Comparison of ENCODE assay signal across 14 cellular contexts in genomic region chr1:214259353-214259982, GRCh38. TPM values are rescaled to one million over a fixed set of nuclear protein-coding genes. Genes with fewer than 3 reads are reported as not detected.
DNase-seq lines count a peak whose midpoint lies in the region; ATAC-seq, FAIRE-seq and TF ChIP-seq lines count a peak whose summit lies in the region.
"Had no signal": no experiment of that assay in that cellular context is flagged by ENCODE, and none has a peak within 500 bp of the region (broad histone marks: within the 10 kb centered on the region; RNA-seq: fewer than 3 reads in every experiment).

No MANE protein-coding gene starts in this region.

- BruUV-seq in PC-3 (replicated peaks; lab: Mats Ljungman, UMichigan), result no TSS peak

- peaks cover 6% of the 10 kb centered on the region; the same call in 1 of the 2 replicates for H3K9me3 Mint-ChIP-seq in HFFc6

- peaks cover 32% of the 10 kb centered on the region for H3K4me1 Mint-ChIP-seq in HFFc6 (ENCODE audit: low read depth)

- no peaks in the 10 kb centered on the region for H3K9me3 ChIP-seq in PC-3 (ENCODE audit: low read length)
- H3K9me3 ChIP-seq: right lobe of liver had no signal

- TF ChIP-seq CTCF in HFFc6 (IDR thresholded peaks at IDR 0.05), result no peak
- no peak for TF ChIP-seq CTCF in PC-3 (conservative IDR thresholded peaks at IDR 0.05; ENCODE audit: low read depth, low read length)

- H3K9me2 ChIP-seq in PC-3 (replicated peaks; ENCODE audit: low read length), result no peaks in the 10 kb centered on the region

- no peaks in the 10 kb centered on the region for H3K36me3 ChIP-seq in PC-3 (ENCODE audit: low read depth, low read length)
- H3K36me3 ChIP-seq: cardiac muscle cell, gastroesophageal sphincter, right lobe of liver had no signal

- no peak overlapping the region for H3K27ac ChIP-seq in PC-3 (ENCODE audit: low read length)
- H3K27ac ChIP-seq: cardiac muscle cell, gastroesophageal sphincter, right lobe of liver had no signal

- H3K27ac Mint-ChIP-seq in HFFc6, result no peak overlapping the region; the same call in 1 of the 2 replicates

- peak overlapping the region; percentile 10 for H2AFZ ChIP-seq in PC-3 (ENCODE audit: low read length)

- CTCF ChIA-PET in PC-3 (lab: Charles Lee), result interaction anchor here (1.3 kb wide), 1 partner anchor 72 kb away, joined by 8 read pairs; no protein-coding TSS in a partner anchor

- no peaks in the 10 kb centered on the region for H3K27me3 ChIP-seq in PC-3 (ENCODE audit: low read length)
- H3K27me3 ChIP-seq: right lobe of liver had no signal

- H4K20me1 ChIP-seq in PC-3 (ENCODE audit: low read length), result no peaks in the 10 kb centered on the region

- H3K79me2 ChIP-seq in PC-3 (ENCODE audit: low read length), result no peaks in the 10 kb centered on the region

- H3K27me3 Mint-ChIP-seq in HFFc6 (ENCODE audit: insufficient read depth), result peaks cover 7% of the 10 kb centered on the region

- H3K4me1 ChIP-seq in PC-3 (ENCODE audit: insufficient read depth, low read length), result peaks cover 15% of the 10 kb centered on the region
- H3K4me1 ChIP-seq: right lobe of liver had no signal

- TF ChIP-seq POLR2A in GM12892 (IDR thresholded peaks at IDR 0.05; ENCODE audit: low read depth, low read length) (no peak), H54 (IDR thresholded peaks at IDR 0.05; ENCODE audit: low read depth, low read length) (no peak)

- POLR2A ChIA-PET in PC-3 (lab: Charles Lee; ENCODE audit: unreplicated experiment), result no interaction called here

- FAIRE-seq in GM12892 (lab: Jason Lieb, UNC) (peak; percentile 24), H54 (lab: Jason Lieb, UNC) (no peak)

- H3K4me2 ChIP-seq in PC-3 (ENCODE audit: low read length), result 0 out of 2 replicates have a peak overlapping the region, but pooled peaks have one; percentile 4

- H3K4me3 Mint-ChIP-seq in HFFc6, result no peak overlapping the region

- DNase-seq in GM12892 (ENCODE audit: insufficient read length), result no peak
- peak; percentile 20 for DNase-seq in HFFc6
- DNase-seq in PC-3, result peak; percentile 37
- peak; percentile 37 for DNase-seq in iris pigment epithelial cell (ENCODE audit: low read depth)
- DNase-seq in H54 (ENCODE audit: insufficient read length, low spot score), result no peak
- no peak for DNase-seq in COLO668 (lab: John Stamatoyannopoulos, UW; ENCODE audit: unreplicated experiment)
- DNase-seq: NCI-H1694, right lobe of liver, SIG-M5 had no signal

- H3K9ac ChIP-seq in PC-3 (ENCODE audit: low read length), result no peak overlapping the region

- no peaks in the 10 kb centered on the region for H3F3A ChIP-seq in PC-3 (ENCODE audit: low read length, unreplicated experiment)

- intact Hi-C loops in PC-3 (cut with micrococcal nuclease), result no loop called here

- H3K36me3 Mint-ChIP-seq in HFFc6 (ENCODE audit: low read depth), result 0 out of 2 replicates have a peak, but pooled peaks cover 8% of the 10 kb centered on the region

- no peak overlapping the region for H3K4me3 ChIP-seq in PC-3 (ENCODE audit: low read length)
- H3K4me3 ChIP-seq: cardiac muscle cell, gastroesophageal sphincter, lung, right lobe of liver had no signal

- ATAC-seq in PC-3 (no peak), HG03521 (IDR thresholded peaks at IDR 0.05; ENCODE audit: unreplicated experiment) (no peak), esophagus mucosa (no peak)
- ATAC-seq: gastroesophageal sphincter had no signal

RNA-seq across cellular contexts. Expression of gene SMYD2, which starts 21.5 kb away (rescaled TPM):
- 21.9 TPM for polyA plus RNA-seq in GM12892 (2012; ENCODE audit: missing spikeins)
- 10 to 100 TPM; 27.3 to 32.3 (median 29.5) TPM for total RNA-seq in HFFc6 (2021; fragmentation: NEBNext Ultra II Directional; extraction: Animal tissue kit (Norgen Biotek cat#: 25700))
- total RNA-seq in PC-3 (2014; rRNA removed) (92.6 and 124 TPM in 2 replicates), esophagus mucosa (32.1 TPM)

Comparison
In these comparisons a context has a peak if more than half of its experiments do, and no peak if none do; other contexts are left out.
1. DNase-seq: peak in HFFc6 (single experiment), PC-3 (single experiment) and iris pigment epithelial cell (single experiment); none in GM12892 (single experiment), H54 (single experiment) and COLO668 (single experiment).